Comparison of ENCODE assay signal across 8 cellular contexts in the genomic region with DNA sequence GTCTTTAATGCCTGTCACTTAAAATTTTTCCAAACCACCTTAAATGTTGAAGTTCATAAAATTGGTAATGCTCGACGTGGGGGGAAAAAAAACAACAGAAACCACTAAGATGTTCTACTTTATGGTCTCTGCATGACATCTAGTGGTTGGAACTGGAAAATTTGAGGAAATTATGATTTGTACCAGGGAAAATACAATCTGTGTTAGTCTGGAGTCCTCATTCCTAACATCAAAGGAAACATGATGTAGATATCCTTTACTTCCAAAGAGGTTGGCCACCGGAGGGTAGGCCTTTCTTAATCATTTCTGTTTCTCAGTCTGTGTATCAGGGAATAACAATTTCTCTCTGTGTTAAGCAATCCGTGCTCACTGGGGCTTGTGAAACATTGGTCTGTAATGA.
DNase-seq lines count a peak whose midpoint lies in the region; ATAC-seq, FAIRE-seq and TF ChIP-seq lines count a peak whose summit lies in the region.
"Not testable (repeated sequence)": the region's sequence is repeated elsewhere in the genome, so short reads cannot be mapped to it uniquely, and the experiment has no call there.

No MANE protein-coding gene starts in this region.

- not testable (repeated sequence) for H4K91ac ChIP-seq in H9 (ENCODE audit: insufficient read length, low read depth, low read length)

- not testable (repeated sequence) for H3K79me1 ChIP-seq in H9 (ENCODE audit: insufficient read depth, low read depth, low read length, poor library complexity, severe bottlenecking)

- not testable (repeated sequence) for H3K18ac ChIP-seq in H9 (ENCODE audit: insufficient read length, low read depth, low read length)

- not testable (repeated sequence) for H3K79me2 ChIP-seq in H9 (ENCODE audit: insufficient read depth, low read length); SK-N-SH (ENCODE audit: insufficient read depth)

- ATAC-seq in lower lobe of right lung (peak in 1 of 2 donors; percentile 73), gastrocnemius medialis (peak; percentile 83 to 85)

- H3K36me3 Mint-ChIP-seq in H9 (ENCODE audit: insufficient read depth in 1 of 3, low read depth in 3 of 3): not testable (repeated sequence)

- not testable (repeated sequence) for H3K27ac Mint-ChIP-seq in H9

- H2BK20ac ChIP-seq in H9 (ENCODE audit: low read depth, low read length, poor library complexity, severe bottlenecking): not testable (repeated sequence)

- not testable (repeated sequence) for H2AFZ ChIP-seq in H9 (ENCODE audit: low read length); SK-N-SH (ENCODE audit: low read depth)

- H3K4me3 Mint-ChIP-seq in H9: not testable (repeated sequence)

- H3K27me3 ChIP-seq in H9 (ENCODE audit: insufficient read depth, low read length); SK-N-SH (ENCODE audit: insufficient read depth); lower lobe of right lung (ENCODE audit: low read depth); gastrocnemius medialis: not testable (repeated sequence)

- H4K5ac ChIP-seq in H9 (ENCODE audit: insufficient read length, low read depth, low read length): not testable (repeated sequence)

- WGBS in H9 (ENCODE audit: extremely low coverage, insufficient read length, low lambda C conversion rate): no CpG with 5 or more reads among the region's 4 CpGs
- 24% methylated on average over 4 of the region's 4 CpGs for WGBS in SK-N-SH (ENCODE audit: low lambda C conversion rate)

- peaks cover 10 to 18% of the 10 kb centered on the region in 2 experiments for H3K4me1 Mint-ChIP-seq in H9

- not testable (repeated sequence) for H3K27me3 Mint-ChIP-seq in H9 (ENCODE audit: low read depth)

- H3K9me3 Mint-ChIP-seq in H9: not testable (repeated sequence)

- not testable (repeated sequence) for H2BK12ac ChIP-seq in H9 (ENCODE audit: insufficient read length, low read depth, low read length)

- not testable (repeated sequence) for TF ChIP-seq EP300 in SK-N-SH (IDR thresholded peaks at IDR 0.05; ENCODE audit: borderline replicate concordance in 1 of 2, low read depth in 1 of 2, low read length in 1 of 2)

- H2BK15ac ChIP-seq in H9 (ENCODE audit: low read depth, low read length): not testable (repeated sequence)

- not testable (repeated sequence) for H3K4ac ChIP-seq in H9 (ENCODE audit: low read depth, low read length)

- not testable (repeated sequence) for H3K27ac ChIP-seq in H9 (ENCODE audit: insufficient read length, low read depth, low read length); lower lobe of right lung
- H3K27ac ChIP-seq in SK-N-SH (ENCODE audit: low read depth in 2 of 2, low read length in 1 of 2) (peak overlapping the region in 1 of 2 experiments; percentile 50; a peak in 2 of 4 replicates), gastrocnemius medialis (peak overlapping the region in 3 of 4 donors; percentile 14 to 33 (median 23))

- intact Hi-C loops in lower lobe of right lung (cut with DNase I): not testable (repeated sequence)
- intact Hi-C loops in gastrocnemius medialis (cut with DNase I; ENCODE audit: low total_unique reads): loop anchor here (2.0 kb wide), 1 partner anchor 1205 kb away; no protein-coding TSS in a partner anchor

- not testable (repeated sequence) for H3K23ac ChIP-seq in H9 (ENCODE audit: insufficient read length, low read depth, low read length)

- TF ChIP-seq POLR2A in gastrocnemius medialis (IDR thresholded peaks at IDR 0.05): not testable (repeated sequence)

- not testable (repeated sequence) for H4K8ac ChIP-seq in H9 (replicated peaks; ENCODE audit: insufficient read length, low read depth, low read length)

- H2AK5ac ChIP-seq in H9 (ENCODE audit: insufficient read length, low read length): not testable (repeated sequence)

- H3K9me2 ChIP-seq in SK-N-SH: not testable (repeated sequence)

- not testable (repeated sequence) for H3K4me1 ChIP-seq in H9 (ENCODE audit: insufficient read depth, low read length); SK-N-SH (ENCODE audit: control insufficient read depth in 1 of 2, insufficient read depth in 2 of 2, low read depth in 1 of 2, low read length in 1 of 2); lower lobe of right lung; gastrocnemius medialis

- not testable (repeated sequence) for H3K4me3 ChIP-seq in SK-N-SH (ENCODE audit: low read depth in 2 of 2, low read length in 1 of 2); lower lobe of right lung; gastrocnemius medialis

- H3K9me3 ChIP-seq in H9 (ENCODE audit: control insufficient read depth, low read depth, low read length); SK-N-SH; lower lobe of right lung; gastrocnemius medialis: not testable (repeated sequence)

- DNase-seq in AG09319 (ENCODE audit: extremely low read depth, low read depth) (peak; percentile 20), NCI-H2171 treated with DMSO at 0.1 percent for 48 hours (lab: John Stamatoyannopoulos, UW) (peak; percentile 9), SK-N-SH (peak; percentile 8), cerebellar cortex (ENCODE audit: low spot score) (peak; percentile 49), gastrocnemius medialis (peak in 1 of 2 donors; percentile 24)
- DNase-seq in H9; frontal cortex (ENCODE audit: low spot score in 2 of 2); lower lobe of right lung: not testable (repeated sequence)

- H3K36me3 ChIP-seq in SK-N-SH (replicated peaks in 1 of 2; ENCODE audit: control insufficient read depth in 1 of 2, insufficient read depth in 2 of 2, low read length in 1 of 2); lower lobe of right lung; gastrocnemius medialis: not testable (repeated sequence)

- H3F3A ChIP-seq in SK-N-SH (replicated peaks; ENCODE audit: insufficient read depth): not testable (repeated sequence)

- H2BK120ac ChIP-seq in H9 (ENCODE audit: low read depth, low read length, poor library complexity, severe bottlenecking): not testable (repeated sequence)

- in situ Hi-C loops in gastrocnemius medialis (cut with MboI; ENCODE audit: low sequenced_read_pairs in 4 of 4): loop anchor here in 3 of 4 donors (25.0 kb wide), 3 partner anchors 286 to 1214 kb away; a partner anchor contains a TSS

- H3K23me2 ChIP-seq in H9 (ENCODE audit: insufficient read length, low read depth, low read length, poor library complexity, severe bottlenecking): not testable (repeated sequence)

- not testable (repeated sequence) for H3K4me2 ChIP-seq in H9 (ENCODE audit: insufficient read depth, insufficient read length, low read length); SK-N-SH

- POLR2A ChIA-PET in SK-N-SH (lab: Yijun Ruan, JAX): not testable (repeated sequence)

- FAIRE-seq in frontal cortex (lab: Jason Lieb, UNC): peak; percentile 98

- not testable (repeated sequence) for H4K20me1 ChIP-seq in H9 (ENCODE audit: control insufficient read depth, insufficient read depth, insufficient read length); SK-N-SH (ENCODE audit: insufficient read depth)

- not testable (repeated sequence) for H3T11ph ChIP-seq in H9 (ENCODE audit: low read length)

- H2BK5ac ChIP-seq in H9 (ENCODE audit: insufficient read length, low read length): not testable (repeated sequence)

- H3K56ac ChIP-seq in H9 (ENCODE audit: insufficient read length, low read depth, low read length): not testable (repeated sequence)

- TF ChIP-seq CTCF in AG09319 (IDR thresholded peaks at IDR 0.05; ENCODE audit: low read depth, low read length) (peak; percentile 36), H9 (conservative IDR thresholded peaks at IDR 0.05) (peak; percentile 67), SK-N-SH (IDR thresholded peaks at IDR 0.05) (peak; percentile 69), lower lobe of right lung (IDR thresholded peaks at IDR 0.05) (peak; percentile 53), gastrocnemius medialis (IDR thresholded peaks at IDR 0.05 in 4 of 5, conservative IDR thresholded peaks at IDR 0.05 in 1 of 5) (peak; percentile 45 to 67 (median 61))

- not testable (repeated sequence) for H3K14ac ChIP-seq in H9 (ENCODE audit: insufficient read depth, low read length)

- CTCF ChIA-PET in SK-N-SH (lab: Yijun Ruan, JAX): interaction anchor here (0.7 to 1.5 kb wide), 5 partner anchors 283 to 1203 kb away, joined by 3 to 7 read pairs (median 4); no protein-coding TSS in a partner anchor

- H3K9ac ChIP-seq in H9 (ENCODE audit: extremely low read depth, insufficient read length, low read length); SK-N-SH: not testable (repeated sequence)

- peak; percentile 75 for TF ChIP-seq RAD21 in SK-N-SH (IDR thresholded peaks at IDR 0.05; ENCODE audit: low read length)

TF ChIP-seq in SK-N-SH, 30 proteins besides CTCF, POLR2A, EP300 and RAD21:
- peak; percentile 71 for TF ChIP-seq SMC3 (IDR thresholded peaks at IDR 0.05; ENCODE audit: low read depth, low read length)
- TF ChIP-seq RXRA (IDR thresholded peaks at IDR 0.05; ENCODE audit: borderline replicate concordance, low read depth): 0 out of 2 replicates have a peak, but pooled peaks have one; percentile 26
